Comparison of ENCODE assay signal across 12 cellular contexts in the genomic region with DNA sequence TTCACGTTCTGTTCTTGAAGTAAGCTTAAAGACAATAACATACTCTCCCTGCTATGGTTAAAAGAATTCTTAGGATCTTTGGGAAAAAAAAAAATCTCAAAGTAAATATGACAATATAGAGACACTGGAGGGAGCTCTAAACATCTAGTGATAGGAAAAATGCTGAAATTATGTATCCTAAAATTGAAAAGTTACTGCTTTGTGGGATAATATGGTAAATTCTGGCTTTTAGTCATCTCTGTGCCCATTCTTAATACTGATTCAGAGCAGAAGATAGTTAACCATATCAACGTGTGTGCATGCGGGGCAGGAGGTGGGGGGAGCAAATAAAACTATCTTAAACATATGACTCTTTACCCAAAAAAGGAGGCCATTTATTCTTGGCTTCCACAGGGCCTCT.
DNase-seq lines count a peak whose midpoint lies in the region; ATAC-seq and TF ChIP-seq lines count a peak whose summit lies in the region.
"Had no signal": no experiment of that assay in that cellular context is flagged by ENCODE, and none has a peak within 500 bp of the region (broad histone marks: within the 10 kb centered on the region; RNA-seq: fewer than 3 reads in every experiment).

No MANE protein-coding gene starts in this region.

- 37 to 41% methylated on average over 3 of the region's 3 CpGs for WGBS in testis, 2 donors

- H3K27ac Mint-ChIP-seq in nephron: peak overlapping the region; percentile 78 to 93 (median 90)
- H3K27ac Mint-ChIP-seq: activated B cell treated with CpG ODN at 0.5 μM for 24 hours; stimulated activated memory B cell treated with anti-CD40 and anti-IgM and Interleukin-4, amounts not matched to agents 10 μg/mL and 1 μg/mL and 100 μg/mL, for 72 hours had no signal

- H3K4me1 ChIP-seq in BE2C: peaks cover 12% of the 10 kb centered on the region
- peaks cover 9% of the 10 kb centered on the region for H3K4me1 ChIP-seq in testis

- peak overlapping the region in 2 of 3 experiments; percentile 9 to 50 for H3K4me3 Mint-ChIP-seq in nephron
- H3K4me3 Mint-ChIP-seq: activated B cell treated with CpG ODN at 0.5 μM for 24 hours; stimulated activated memory B cell treated with anti-CD40 and anti-IgM and Interleukin-4, amounts not matched to agents 10 μg/mL and 1 μg/mL and 100 μg/mL, for 72 hours had no signal

- no peak for TF ChIP-seq POLR2A in testis (IDR thresholded peaks at IDR 0.05)

- no peaks in the 10 kb centered on the region for H3K9me3 ChIP-seq in BE2C
- H3K9me3 ChIP-seq in testis: no peaks in the 10 kb centered on the region

- no peaks in the 10 kb centered on the region for H3K27me3 Mint-ChIP-seq in nephron (ENCODE audit: low read depth)
- H3K27me3 Mint-ChIP-seq: activated B cell treated with CpG ODN at 0.5 μM for 24 hours; stimulated activated memory B cell treated with anti-CD40 and anti-IgM and Interleukin-4, amounts not matched to agents 10 μg/mL and 1 μg/mL and 100 μg/mL, for 72 hours had no signal

- ATAC-seq in GM19463 (IDR thresholded peaks at IDR 0.05; ENCODE audit: unreplicated experiment) (no peak), HG03108 (IDR thresholded peaks at IDR 0.05; ENCODE audit: unreplicated experiment) (no peak)
- ATAC-seq: stimulated activated memory B cell treated with anti-CD40 and anti-IgM and Interleukin-4, amounts not matched to agents 10 μg/mL and 1 μg/mL and 100 μg/mL, for 72 hours had no signal

- peaks cover 3% of the 10 kb centered on the region for H3K9me3 Mint-ChIP-seq in nephron
- H3K9me3 Mint-ChIP-seq: activated B cell treated with CpG ODN at 0.5 μM for 24 hours had no signal

- H3K27me3 ChIP-seq in BE2C (no peaks in the 10 kb centered on the region), testis (no peaks in the 10 kb centered on the region)

- intact Hi-C loops in testis (cut with DNase I; ENCODE audit: low total_unique reads): loop anchor here (10.0 kb wide), 1 partner anchor 69 kb away; no protein-coding TSS in a partner anchor

- H3K27ac ChIP-seq in testis: no peak overlapping the region

- DNase-seq in BE2C (no peak), HCEC 1CT (peak; percentile 41), amniotic epithelial cell (ENCODE audit: low read depth) (peak; percentile 20), testis (no peak), NCI-H2029 treated with DMSO at 0.1 percent for 48 hours (lab: John Stamatoyannopoulos, UW) (no peak)
- DNase-seq: activated B cell treated with CpG ODN at 0.5 μM for 24 hours; activated naive CD4-positive, alpha-beta T cell; SHP77 treated with DMSO at 0.1 percent for 48 hours had no signal

- peaks cover 50% of the 10 kb centered on the region for H3K4me1 Mint-ChIP-seq in nephron

- H3K36me3 ChIP-seq in BE2C (no peaks in the 10 kb centered on the region), testis (ENCODE audit: low read depth, missing control alignments) (no peaks in the 10 kb centered on the region)

- H3K36me3 Mint-ChIP-seq in nephron (ENCODE audit: low read depth): peaks cover 12% of the 10 kb centered on the region

- peak; percentile 21; the same call in 1 of the 2 replicates for TF ChIP-seq CTCF in BE2C (IDR thresholded peaks at IDR 0.05; ENCODE audit: low read depth, low read length)
- TF ChIP-seq CTCF in nephron (IDR thresholded peaks at IDR 0.05; ENCODE audit: unreplicated experiment in 3 of 3): peak; percentile 18 to 40 (median 28)
- no peak for TF ChIP-seq CTCF in testis (IDR thresholded peaks at IDR 0.05)

- H3K4me3 ChIP-seq in BE2C (ENCODE audit: low read depth, low read length): no peak overlapping the region
- H3K4me3 ChIP-seq in testis: no peak overlapping the region

Comparison
In these comparisons a context has a peak if more than half of its experiments do, and no peak if none do; other contexts are left out.
1. DNase-seq: peak in HCEC 1CT (single experiment) and amniotic epithelial cell (single experiment); none in BE2C (single experiment), testis (single experiment) and NCI-H2029 treated with DMSO at 0.1 percent for 48 hours (single experiment).
2. CTCF ChIP-seq: peak in BE2C (single experiment) and nephron (3 of 3); none in testis (0 of 3).